8 cellular contexts compared by ENCODE assay signal in genomic region chrX:47619486-47620302, GRCh38. TPM values are rescaled to one million over a fixed set of nuclear protein-coding genes. Genes with fewer than 3 reads are reported as not detected.
A peak's percentile ranks its signal among the peaks of the same experiment; 100 is the strongest.
DNase-seq lines count a peak whose midpoint lies in the region; ATAC-seq and TF ChIP-seq lines count a peak whose summit lies in the region.

Gene SYN1 (minus strand): TSS chrX:47619857. CDS start chrX:47619728, 129 bp downstream.

- peak; percentile 67 for ATAC-seq in GM19438 (IDR thresholded peaks at IDR 0.05; ENCODE audit: low read depth, unreplicated experiment)
- peak; percentile 67 for ATAC-seq in RWPE2 (ENCODE audit: low read depth)

- TF ChIP-seq CTCF in KMS-11 (conservative IDR thresholded peaks at IDR 0.05; ENCODE audit: low read depth, low read length) (no peak), RWPE2 (IDR thresholded peaks at IDR 0.05; ENCODE audit: poor library complexity, severe bottlenecking) (no peak), fibroblast of villous mesenchyme (IDR thresholded peaks at IDR 0.05; ENCODE audit: insufficient read depth, low read depth, low read length) (no peak)

- DNase-seq in Ammon's horn (ENCODE audit: low spot score) (peak; percentile 86), RWPE2 (ENCODE audit: low spot score) (no peak), fibroblast of villous mesenchyme (ENCODE audit: low read depth) (peak; percentile 79)
- DNase-seq in activated effector memory CD4-positive, alpha-beta T cell treated with anti-CD3 and anti-CD28 coated beads, Interleukin-2, amount 50 U/mL, for 16 hours: peak; percentile 92

- H3K27me3 Mint-ChIP-seq in stimulated activated naive CD8-positive, alpha-beta T cell treated with anti-CD3 and anti-CD28 coated beads, Interleukin-15, Interleukin-2, amounts not matched to agents 100 ng/mL and 50 ng/mL, for 24 hours: peaks cover 18% of the 10 kb centered on the region

- H3K4me3 ChIP-seq in KMS-11 (IDR thresholded peaks at IDR 0.05; ENCODE audit: insufficient read depth, low read depth, low read length) (no peak within 1 kb of the TSS), RWPE2 (ENCODE audit: severe bottlenecking) (peak within 1 kb of the TSS; percentile 23), fibroblast of villous mesenchyme (ENCODE audit: low read depth, low read length) (peak within 1 kb of the TSS; percentile 46), neuron (ENCODE audit: low read length) (peak within 1 kb of the TSS; percentile 50)

- H3K27ac ChIP-seq in KMS-11: no peak within 1 kb of the TSS
- H3K27ac ChIP-seq in RWPE2 (ENCODE audit: poor library complexity, severe bottlenecking): no peak within 1 kb of the TSS

- H3K9me3 ChIP-seq in RWPE2 (ENCODE audit: severe bottlenecking) (no peaks in the 10 kb centered on the region), neuron (ENCODE audit: low read length) (no peaks in the 10 kb centered on the region)

- H3K4me3 Mint-ChIP-seq in stimulated activated naive CD8-positive, alpha-beta T cell treated with anti-CD3 and anti-CD28 coated beads, Interleukin-15, Interleukin-2, amounts not matched to agents 100 ng/mL and 50 ng/mL, for 24 hours: peak within 1 kb of the TSS; percentile 54

- no peak within 1 kb of the TSS for H3K27ac Mint-ChIP-seq in stimulated activated naive CD8-positive, alpha-beta T cell treated with anti-CD3 and anti-CD28 coated beads, Interleukin-15, Interleukin-2, amounts not matched to agents 100 ng/mL and 50 ng/mL, for 24 hours

- H3K9ac ChIP-seq in KMS-11: no peak within 1 kb of the TSS

- H3K36me3 Mint-ChIP-seq in stimulated activated naive CD8-positive, alpha-beta T cell treated with anti-CD3 and anti-CD28 coated beads, Interleukin-15, Interleukin-2, amounts not matched to agents 100 ng/mL and 50 ng/mL, for 24 hours (ENCODE audit: low read depth): no peaks in the 10 kb centered on the region

- H2AFZ ChIP-seq in KMS-11 (ENCODE audit: low read depth) (no peak within 1 kb of the TSS), neuron (ENCODE audit: low read depth, low read length) (peak within 1 kb of the TSS; percentile 12)

- no peaks in the 10 kb centered on the region for H3K36me3 ChIP-seq in KMS-11 (ENCODE audit: insufficient read depth)
- H3K36me3 ChIP-seq in RWPE2 (ENCODE audit: low read depth): no peaks in the 10 kb centered on the region
- no peaks in the 10 kb centered on the region for H3K36me3 ChIP-seq in neuron (ENCODE audit: insufficient read depth, low read length)

- H3K4me1 ChIP-seq in KMS-11 (ENCODE audit: low read depth, poor library complexity, severe bottlenecking) (no peaks in the 10 kb centered on the region), RWPE2 (ENCODE audit: insufficient read depth, poor library complexity, severe bottlenecking) (no peaks in the 10 kb centered on the region), neuron (ENCODE audit: insufficient read depth, low read length) (no peaks in the 10 kb centered on the region)

- H3K27me3 ChIP-seq in KMS-11 (ENCODE audit: insufficient read depth, low read depth) (no peaks in the 10 kb centered on the region), RWPE2 (ENCODE audit: insufficient read depth, poor library complexity, severe bottlenecking) (no peaks in the 10 kb centered on the region), neuron (ENCODE audit: insufficient read depth, low read length) (no peaks in the 10 kb centered on the region)

- peaks cover 15% of the 10 kb centered on the region for H3K4me1 Mint-ChIP-seq in stimulated activated naive CD8-positive, alpha-beta T cell treated with anti-CD3 and anti-CD28 coated beads, Interleukin-15, Interleukin-2, amounts not matched to agents 100 ng/mL and 50 ng/mL, for 24 hours (ENCODE audit: low read depth)

- H3K79me2 ChIP-seq in KMS-11 (ENCODE audit: insufficient read depth, low read depth): no peaks in the 10 kb centered on the region

- peak within 1 kb of the TSS; percentile 21; the same call in 1 of the 2 replicates for H3K4me2 ChIP-seq in KMS-11

- H3K9me3 Mint-ChIP-seq in stimulated activated naive CD8-positive, alpha-beta T cell treated with anti-CD3 and anti-CD28 coated beads, Interleukin-15, Interleukin-2, amounts not matched to agents 100 ng/mL and 50 ng/mL, for 24 hours: no peaks in the 10 kb centered on the region

- no peaks in the 10 kb centered on the region for H4K20me1 ChIP-seq in KMS-11 (ENCODE audit: insufficient read depth)

RNA-seq across cellular contexts. Expression of gene SYN1, which starts in this region (rescaled TPM):
- 0.32 TPM in 1 of 2 replicates, not detected in the other for total RNA-seq in fibroblast of villous mesenchyme

Comparison
In these comparisons a context has a peak if more than half of its experiments do, and no peak if none do; other contexts are left out.
1. Peak in DNase-seq and H3K4me3 ChIP-seq in fibroblast of villous mesenchyme; RNA of the gene not detected or under 1 TPM.